ENCODE assay signal across 8 cellular contexts in the genomic region with DNA sequence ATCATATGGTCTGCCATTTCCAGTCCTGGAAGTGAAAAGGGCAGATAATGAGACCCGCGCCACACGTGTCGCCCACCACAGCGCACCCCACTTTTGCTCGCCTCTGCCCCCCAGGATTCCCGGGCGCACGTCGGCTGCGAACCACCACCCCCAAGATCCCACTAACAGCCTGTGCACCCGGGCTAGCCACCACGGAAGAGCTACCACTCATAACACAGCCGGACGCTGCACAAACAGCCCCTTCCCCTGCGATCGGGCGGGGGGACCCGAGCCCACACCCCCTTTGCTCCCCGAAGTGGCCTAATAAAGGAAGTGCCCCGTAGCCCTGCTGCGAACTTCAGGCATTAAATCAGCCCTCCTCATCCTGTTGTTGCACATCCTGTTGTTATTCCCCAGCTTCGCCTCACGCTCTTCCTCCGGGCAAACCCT. TPM values are rescaled to one million over a fixed set of nuclear protein-coding genes. Genes with fewer than 3 reads are reported as not detected.
DNase-seq lines count a peak whose midpoint lies in the region; ATAC-seq lines count a peak whose summit lies in the region.

No MANE protein-coding gene starts in this region.

- POLR2A ChIA-PET in activated naive CD8-positive, alpha-beta T cell treated with anti-CD3 and anti-CD28 coated beads, Interleukin-2, amount 10 ng/mL, durations not matched to agents 7 days and 5 days (lab: Charles Lee), result interaction anchor here (0.6 to 4.9 kb wide), 27 partner anchors 9 to 728 kb away, joined by 3 to 41 read pairs (median 5); a partner anchor contains a TSS

- H3K9me3 Mint-ChIP-seq in activated naive CD8-positive, alpha-beta T cell treated with anti-CD3 and anti-CD28 coated beads, Interleukin-2, amount 10 ng/mL, durations not matched to agents 7 days and 5 days, result no peaks in the 10 kb centered on the region
- no peaks in the 10 kb centered on the region for H3K9me3 Mint-ChIP-seq in stimulated activated memory B cell treated with anti-CD40 and anti-IgM and Interleukin-4, amounts not matched to agents 10 μg/mL and 1 μg/mL and 100 μg/mL, for 72 hours

- peaks cover 24% of the 10 kb centered on the region for H3K4me1 Mint-ChIP-seq in activated naive CD8-positive, alpha-beta T cell treated with anti-CD3 and anti-CD28 coated beads, Interleukin-2, amount 10 ng/mL, durations not matched to agents 7 days and 5 days
- H3K4me1 Mint-ChIP-seq in stimulated activated memory B cell treated with anti-CD40 and anti-IgM and Interleukin-4, amounts not matched to agents 10 μg/mL and 1 μg/mL and 100 μg/mL, for 72 hours, result peaks cover 11% of the 10 kb centered on the region

- peak overlapping the region; percentile 96 for H3K4me3 Mint-ChIP-seq in activated naive CD8-positive, alpha-beta T cell treated with anti-CD3 and anti-CD28 coated beads, Interleukin-2, amount 10 ng/mL, durations not matched to agents 7 days and 5 days
- peak overlapping the region; percentile 97 for H3K4me3 Mint-ChIP-seq in stimulated activated memory B cell treated with anti-CD40 and anti-IgM and Interleukin-4, amounts not matched to agents 10 μg/mL and 1 μg/mL and 100 μg/mL, for 72 hours

- ATAC-seq in HG03159 (IDR thresholded peaks at IDR 0.05; ENCODE audit: unreplicated experiment), result peak; percentile 2
- ATAC-seq in activated naive CD8-positive, alpha-beta T cell treated with anti-CD3 and anti-CD28 coated beads, Interleukin-2, amount 10 ng/mL, durations not matched to agents 7 days and 5 days (ENCODE audit: low read depth), result peak; percentile 15
- peak; percentile 13 for ATAC-seq in stimulated activated memory B cell treated with anti-CD40 and anti-IgM and Interleukin-4, amounts not matched to agents 10 μg/mL and 1 μg/mL and 100 μg/mL, for 72 hours

- no peaks in the 10 kb centered on the region for H3K27me3 Mint-ChIP-seq in activated naive CD8-positive, alpha-beta T cell treated with anti-CD3 and anti-CD28 coated beads, Interleukin-2, amount 10 ng/mL, durations not matched to agents 7 days and 5 days
- no peaks in the 10 kb centered on the region for H3K27me3 Mint-ChIP-seq in stimulated activated memory B cell treated with anti-CD40 and anti-IgM and Interleukin-4, amounts not matched to agents 10 μg/mL and 1 μg/mL and 100 μg/mL, for 72 hours

- DNase-seq in SIG-M5 treated with dmso at 0.1 percent for 504 hours (lab: John Stamatoyannopoulos, UW; ENCODE audit: unreplicated experiment) (peak; percentile 75), SIG-M5 (lab: John Stamatoyannopoulos, UW) (no peak), iPS-NIHi11 (ENCODE audit: low spot score) (peak; percentile 14), GM19238 (ENCODE audit: insufficient read length, low spot score) (no peak), NCI-H524 (lab: John Stamatoyannopoulos, UW) (no peak)
- DNase-seq in activated naive CD8-positive, alpha-beta T cell treated with anti-CD3 and anti-CD28 coated beads, Interleukin-2, amount 10 ng/mL, durations not matched to agents 7 days and 5 days, result no peak

- H3K36me3 Mint-ChIP-seq in activated naive CD8-positive, alpha-beta T cell treated with anti-CD3 and anti-CD28 coated beads, Interleukin-2, amount 10 ng/mL, durations not matched to agents 7 days and 5 days, result peaks cover 13% of the 10 kb centered on the region
- no peaks in the 10 kb centered on the region for H3K36me3 Mint-ChIP-seq in stimulated activated memory B cell treated with anti-CD40 and anti-IgM and Interleukin-4, amounts not matched to agents 10 μg/mL and 1 μg/mL and 100 μg/mL, for 72 hours

- peak overlapping the region; percentile 100 for H3K27ac Mint-ChIP-seq in activated naive CD8-positive, alpha-beta T cell treated with anti-CD3 and anti-CD28 coated beads, Interleukin-2, amount 10 ng/mL, durations not matched to agents 7 days and 5 days
- peak overlapping the region; percentile 95 for H3K27ac Mint-ChIP-seq in stimulated activated memory B cell treated with anti-CD40 and anti-IgM and Interleukin-4, amounts not matched to agents 10 μg/mL and 1 μg/mL and 100 μg/mL, for 72 hours

RNA-seq across cellular contexts. Expression of a gene that starts 0.5 kb away (rescaled TPM):
- total RNA-seq in activated naive CD8-positive, alpha-beta T cell treated with anti-CD3 and anti-CD28 coated beads, Interleukin-2, amount 10 ng/mL, durations not matched to agents 7 days and 5 days, result 10 to 100 TPM; 71.7 to 80.4 TPM

Comparison
In these comparisons a context has a peak if more than half of its experiments do, and no peak if none do; other contexts are left out.
1. DNase-seq: peak in SIG-M5 treated with dmso at 0.1 percent for 504 hours (single experiment) and iPS-NIHi11 (single experiment); none in SIG-M5 (single experiment), activated naive CD8-positive, alpha-beta T cell treated with anti-CD3 and anti-CD28 coated beads, Interleukin-2, amount 10 ng/mL, durations not matched to agents 7 days and 5 days (single experiment), GM19238 (single experiment) and NCI-H524 (0 of 2).
2. Peak in every context shown above with its lines, with median percentiles within 50 percentile points of each other: ATAC-seq.